ENCODE assay signal across 1 cellular context in genomic region chr20:49982346-49983122, GRCh38.
A peak's percentile ranks its signal among the peaks of the same experiment; 100 is the strongest.
TF ChIP-seq lines count a peak whose summit lies in the region.

Gene SNAI1 (plus strand): TSS chr20:49982980. CDS start chr20:49983060, 80 bp downstream.

TF ChIP-seq in HepG2, 621 proteins besides CTCF, POLR2A, EP300 and RAD21 (continued from another document and continues in another):
- TF ChIP-seq POLR2AphosphoS2 (IDR thresholded peaks at IDR 0.05; ENCODE audit: low read depth, low read length) (peak; percentile 68; the same call in 1 of the 2 replicates), ELF3 (CRISPR knock-in tag; IDR thresholded peaks at IDR 0.05) (peak; percentile 84), ETV6 (CRISPR knock-in tag; conservative IDR thresholded peaks at IDR 0.05) (peak; percentile 99), ARNT (IDR thresholded peaks at IDR 0.05) (no peak), SMAD3 (CRISPR knock-in tag; IDR thresholded peaks at IDR 0.05) (peak; percentile 86; the same call in 1 of the 2 replicates), AGO1 (IDR thresholded peaks at IDR 0.05; ENCODE audit: low read depth, low read length, poor library complexity, severe bottlenecking) (no peak), YEATS2 (CRISPR knock-in tag; IDR thresholded peaks at IDR 0.05; ENCODE audit: borderline replicate concordance) (peak; percentile 55), ZSCAN20 (CRISPR knock-in tag; IDR thresholded peaks at IDR 0.05; ENCODE audit: borderline replicate concordance) (peak; percentile 97), YY1 (IDR thresholded peaks at IDR 0.05; ENCODE audit: insufficient read depth, insufficient replicate concordance, low read depth, low read length) (peak; percentile 60), ZMYM4 (CRISPR knock-in tag; IDR thresholded peaks at IDR 0.05) (peak; percentile 79), ZNF747 (CRISPR knock-in tag; IDR thresholded peaks at IDR 0.05; ENCODE audit: borderline replicate concordance) (no peak; the same call in 1 of the 2 replicates), LRRFIP1 (CRISPR knock-in tag; conservative IDR thresholded peaks at IDR 0.05) (no peak), E2F1 (CRISPR knock-in tag; IDR thresholded peaks at IDR 0.05) (peak; percentile 83), MAFK (conservative IDR thresholded peaks at IDR 0.05 in 1 of 2, IDR thresholded peaks at IDR 0.05 in 1 of 2; ENCODE audit: low read length in 2 of 2) (no peak), GABPB1 (CRISPR knock-in tag; IDR thresholded peaks at IDR 0.05) (peak; percentile 83), MTERF4 (CRISPR knock-in tag; IDR thresholded peaks at IDR 0.05) (peak; percentile 97), ZNF558 (CRISPR knock-in tag; IDR thresholded peaks at IDR 0.05; ENCODE audit: borderline replicate concordance) (no peak; the same call in 1 of the 2 replicates), HNRNPLL (IDR thresholded peaks at IDR 0.05; ENCODE audit: low read depth, low read length, poor library complexity, severe bottlenecking) (peak; percentile 60), ZNF33B (CRISPR knock-in tag; IDR thresholded peaks at IDR 0.05) (no peak; the same call in 1 of the 2 replicates), JUNB (CRISPR knock-in tag; IDR thresholded peaks at IDR 0.05; ENCODE audit: borderline replicate concordance) (peak; percentile 65; the same call in 1 of the 2 replicates), HBP1 (CRISPR knock-in tag; IDR thresholded peaks at IDR 0.05; ENCODE audit: low read depth) (no peak; the same call in 1 of the 2 replicates), TGIF2 (CRISPR knock-in tag; IDR thresholded peaks at IDR 0.05) (peak; percentile 88; the same call in 1 of the 2 replicates), HDAC2 (CRISPR knock-in tag; IDR thresholded peaks at IDR 0.05) (peak; percentile 83), NFIC (IDR thresholded peaks at IDR 0.05; ENCODE audit: low read length) (no peak), JARID2 (CRISPR knock-in tag; IDR thresholded peaks at IDR 0.05; ENCODE audit: insufficient replicate concordance) (peak; percentile 90), KMT2A (CRISPR knock-in tag; IDR thresholded peaks at IDR 0.05) (0 out of 2 replicates have a peak, but pooled peaks have one; percentile 46), ZNF589 (CRISPR knock-in tag; conservative IDR thresholded peaks at IDR 0.05) (peak; percentile 77), ZNF7 (CRISPR knock-in tag; IDR thresholded peaks at IDR 0.05) (0 out of 2 replicates have a peak, but pooled peaks have one; percentile 27), PAX8 (CRISPR knock-in tag; IDR thresholded peaks at IDR 0.05; ENCODE audit: borderline replicate concordance) (peak; percentile 80; the same call in 1 of the 2 replicates), ZNF10 (CRISPR knock-in tag; IDR thresholded peaks at IDR 0.05; ENCODE audit: borderline replicate concordance, low read depth) (no peak), HOXD1 (CRISPR knock-in tag; IDR thresholded peaks at IDR 0.05) (peak; percentile 90), TCF12 (IDR thresholded peaks at IDR 0.05) (no peak), TCF12 (CRISPR knock-in tag; IDR thresholded peaks at IDR 0.05) (peak; percentile 43), HMGA1 (CRISPR knock-in tag; conservative IDR thresholded peaks at IDR 0.05) (no peak), DR1 (CRISPR knock-in tag; IDR thresholded peaks at IDR 0.05) (peak; percentile 65; the same call in 1 of the 2 replicates), ZNF766 (CRISPR knock-in tag; IDR thresholded peaks at IDR 0.05; ENCODE audit: borderline replicate concordance) (peak; percentile 99), PAF1 (CRISPR knock-in tag; IDR thresholded peaks at IDR 0.05) (no peak), RAD51 (IDR thresholded peaks at IDR 0.05; ENCODE audit: borderline replicate concordance) (no peak), ZNF660 (CRISPR knock-in tag; IDR thresholded peaks at IDR 0.05; ENCODE audit: borderline replicate concordance, low read depth) (no peak), TFE3 (CRISPR knock-in tag; IDR thresholded peaks at IDR 0.05) (peak; percentile 95), ZNF619 (CRISPR knock-in tag; IDR thresholded peaks at IDR 0.05) (peak; percentile 81; the same call in 1 of the 2 replicates), ZSCAN29 (CRISPR knock-in tag; conservative IDR thresholded peaks at IDR 0.05) (peak; percentile 47; the same call in 1 of the 2 replicates), ZNF703 (CRISPR knock-in tag; IDR thresholded peaks at IDR 0.05; ENCODE audit: borderline replicate concordance) (0 out of 2 replicates have a peak, but pooled peaks have one; percentile 29), NR2F6 (IDR thresholded peaks at IDR 0.05) (no peak), NR2F6 (CRISPR knock-in tag; IDR thresholded peaks at IDR 0.05) (peak; percentile 53), ATRX (CRISPR knock-in tag; IDR thresholded peaks at IDR 0.05; ENCODE audit: borderline replicate concordance) (no peak), ZBTB2 (CRISPR knock-in tag; IDR thresholded peaks at IDR 0.05; ENCODE audit: low read depth) (peak; percentile 88), FOXP1 (IDR thresholded peaks at IDR 0.05) (no peak), FOXP1 (CRISPR knock-in tag; IDR thresholded peaks at IDR 0.05) (0 out of 2 replicates have a peak, but pooled peaks have one; percentile 5), ELF1 (CRISPR knock-in tag; IDR thresholded peaks at IDR 0.05) (no peak)
- TF ChIP-seq, protein P1, sequence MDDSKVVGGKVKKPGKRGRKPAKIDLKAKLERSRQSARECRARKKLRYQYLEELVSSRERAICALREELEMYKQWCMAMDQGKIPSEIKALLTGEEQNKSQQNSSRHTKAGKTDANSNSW (CRISPR knock-in tag; IDR thresholded peaks at IDR 0.05; ENCODE audit: borderline replicate concordance), result peak; percentile 96; the same call in 1 of the 2 replicates
- TF ChIP-seq, protein P2, sequence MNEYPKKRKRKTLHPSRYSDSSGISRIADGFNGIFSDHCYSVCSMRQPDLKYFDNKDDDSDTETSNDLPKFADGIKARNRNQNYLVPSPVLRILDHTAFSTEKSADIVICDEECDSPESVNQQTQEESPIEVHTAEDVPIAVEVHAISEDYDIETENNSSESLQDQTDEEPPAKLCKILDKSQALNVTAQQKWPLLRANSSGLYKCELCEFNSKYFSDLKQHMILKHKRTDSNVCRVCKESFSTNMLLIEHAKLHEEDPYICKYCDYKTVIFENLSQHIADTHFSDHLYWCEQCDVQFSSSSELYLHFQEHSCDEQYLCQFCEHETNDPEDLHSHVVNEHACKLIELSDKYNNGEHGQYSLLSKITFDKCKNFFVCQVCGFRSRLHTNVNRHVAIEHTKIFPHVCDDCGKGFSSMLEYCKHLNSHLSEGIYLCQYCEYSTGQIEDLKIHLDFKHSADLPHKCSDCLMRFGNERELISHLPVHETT (CRISPR knock-in tag; conservative IDR thresholded peaks at IDR 0.05), result peak; percentile 58
- TF ChIP-seq, protein P3, sequence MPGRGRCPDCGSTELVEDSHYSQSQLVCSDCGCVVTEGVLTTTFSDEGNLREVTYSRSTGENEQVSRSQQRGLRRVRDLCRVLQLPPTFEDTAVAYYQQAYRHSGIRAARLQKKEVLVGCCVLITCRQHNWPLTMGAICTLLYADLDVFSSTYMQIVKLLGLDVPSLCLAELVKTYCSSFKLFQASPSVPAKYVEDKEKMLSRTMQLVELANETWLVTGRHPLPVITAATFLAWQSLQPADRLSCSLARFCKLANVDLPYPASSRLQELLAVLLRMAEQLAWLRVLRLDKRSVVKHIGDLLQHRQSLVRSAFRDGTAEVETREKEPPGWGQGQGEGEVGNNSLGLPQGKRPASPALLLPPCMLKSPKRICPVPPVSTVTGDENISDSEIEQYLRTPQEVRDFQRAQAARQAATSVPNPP (CRISPR knock-in tag; IDR thresholded peaks at IDR 0.05), result peak; percentile 89; the same call in 1 of the 2 replicates
- TF ChIP-seq, protein P4, sequence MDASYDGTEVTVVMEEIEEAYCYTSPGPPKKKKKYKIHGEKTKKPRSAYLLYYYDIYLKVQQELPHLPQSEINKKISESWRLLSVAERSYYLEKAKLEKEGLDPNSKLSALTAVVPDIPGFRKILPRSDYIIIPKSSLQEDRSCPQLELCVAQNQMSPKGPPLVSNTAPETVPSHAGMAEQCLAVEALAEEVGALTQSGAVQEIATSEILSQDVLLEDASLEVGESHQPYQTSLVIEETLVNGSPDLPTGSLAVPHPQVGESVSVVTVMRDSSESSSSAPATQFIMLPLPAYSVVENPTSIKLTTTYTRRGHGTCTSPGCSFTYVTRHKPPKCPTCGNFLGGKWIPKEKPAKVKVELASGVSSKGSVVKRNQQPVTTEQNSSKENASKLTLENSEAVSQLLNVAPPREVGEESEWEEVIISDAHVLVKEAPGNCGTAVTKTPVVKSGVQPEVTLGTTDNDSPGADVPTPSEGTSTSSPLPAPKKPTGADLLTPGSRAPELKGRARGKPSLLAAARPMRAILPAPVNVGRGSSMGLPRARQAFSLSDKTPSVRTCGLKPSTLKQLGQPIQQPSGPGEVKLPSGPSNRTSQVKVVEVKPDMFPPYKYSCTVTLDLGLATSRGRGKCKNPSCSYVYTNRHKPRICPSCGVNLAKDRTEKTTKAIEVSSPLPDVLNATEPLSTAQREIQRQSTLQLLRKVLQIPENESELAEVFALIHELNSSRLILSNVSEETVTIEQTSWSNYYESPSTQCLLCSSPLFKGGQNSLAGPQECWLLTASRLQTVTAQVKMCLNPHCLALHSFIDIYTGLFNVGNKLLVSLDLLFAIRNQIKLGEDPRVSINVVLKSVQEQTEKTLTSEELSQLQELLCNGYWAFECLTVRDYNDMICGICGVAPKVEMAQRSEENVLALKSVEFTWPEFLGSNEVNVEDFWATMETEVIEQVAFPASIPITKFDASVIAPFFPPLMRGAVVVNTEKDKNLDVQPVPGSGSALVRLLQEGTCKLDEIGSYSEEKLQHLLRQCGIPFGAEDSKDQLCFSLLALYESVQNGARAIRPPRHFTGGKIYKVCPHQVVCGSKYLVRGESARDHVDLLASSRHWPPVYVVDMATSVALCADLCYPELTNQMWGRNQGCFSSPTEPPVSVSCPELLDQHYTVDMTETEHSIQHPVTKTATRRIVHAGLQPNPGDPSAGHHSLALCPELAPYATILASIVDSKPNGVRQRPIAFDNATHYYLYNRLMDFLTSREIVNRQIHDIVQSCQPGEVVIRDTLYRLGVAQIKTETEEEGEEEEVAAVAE (CRISPR knock-in tag; IDR thresholded peaks at IDR 0.05; ENCODE audit: borderline replicate concordance), result peak; percentile 76
